In genomic region chr16:50260206-50261159, GRCh38 we compare ENCODE assay signal across 20 cellular contexts. TPM values are rescaled to one million over a fixed set of nuclear protein-coding genes. Genes with fewer than 3 reads are reported as not detected.
DNase-seq lines count a peak whose midpoint lies in the region; ATAC-seq, FAIRE-seq and TF ChIP-seq lines count a peak whose summit lies in the region.
"Had no signal": no experiment of that assay in that cellular context is flagged by ENCODE, and none has a peak within 500 bp of the region (broad histone marks: within the 10 kb centered on the region; RNA-seq: fewer than 3 reads in every experiment).

No MANE protein-coding gene starts in this region.

- H3K36me3 Mint-ChIP-seq in nephron (ENCODE audit: low read depth), result no peaks in the 10 kb centered on the region
- H3K36me3 Mint-ChIP-seq in stimulated activated effector memory CD8-positive, alpha-beta T cell treated with anti-CD3 and anti-CD28 coated beads, Interleukin-12 subunit alpha, Interleukin-12 subunit beta, amount 100 ng/mL, for 72 hours, result peaks cover 6% of the 10 kb centered on the region

- no peak overlapping the region for H2AFZ ChIP-seq in H1 (ENCODE audit: low read length)

- no peak overlapping the region for H3K4ac ChIP-seq in H1 (replicated peaks; ENCODE audit: insufficient read length, low read depth, low read length)

- H2AK5ac ChIP-seq in H1 (ENCODE audit: low read depth, low read length), result no peak overlapping the region

- no peak for FAIRE-seq in H1 (lab: Jason Lieb, UNC)

- TF ChIP-seq POLR2A in H1 (IDR thresholded peaks at IDR 0.05; ENCODE audit: control extremely low read depth in 1 of 2, low read depth in 2 of 2, low read length in 2 of 2), result no peak

- WGBS in H1 (ENCODE audit: extremely low coverage in 1 of 2, insufficient coverage in 1 of 2, insufficient read length in 1 of 2, insufficient replicate concordance in 2 of 2, low coverage in 1 of 2, low lambda C conversion rate in 2 of 2, missing lambda C conversion rate in 1 of 2), 2 experiments, result 90% methylated on average over 9 of the region's 9 CpGs; no CpG with 5 or more reads in 1 of the 2 experiments

- H3K9me3 Mint-ChIP-seq in nephron, result no peaks in the 10 kb centered on the region
- H3K9me3 Mint-ChIP-seq in stimulated activated effector memory CD8-positive, alpha-beta T cell treated with anti-CD3 and anti-CD28 coated beads, Interleukin-12 subunit alpha, Interleukin-12 subunit beta, amount 100 ng/mL, for 72 hours, result no peaks in the 10 kb centered on the region
- H3K9me3 Mint-ChIP-seq: activated naive CD4-positive, alpha-beta T cell treated with anti-CD3 and anti-CD28 coated beads, Interleukin-2, amount 50 U/mL, for 72 hours; CD4-positive, alpha-beta memory T cell had no signal

- H2BK120ac ChIP-seq in H1 (replicated peaks; ENCODE audit: low read depth, low read length), result no peak overlapping the region

- H3K27ac Mint-ChIP-seq in nephron, result peak overlapping the region; percentile 53 to 68 (median 56)
- H3K27ac Mint-ChIP-seq in stimulated activated effector memory CD8-positive, alpha-beta T cell treated with anti-CD3 and anti-CD28 coated beads, Interleukin-12 subunit alpha, Interleukin-12 subunit beta, amount 100 ng/mL, for 72 hours, result peak overlapping the region; percentile 82

- H2BK20ac ChIP-seq in H1 (ENCODE audit: low read length), result no peak overlapping the region

- H3K23ac ChIP-seq in H1 (ENCODE audit: insufficient read length), result no peak overlapping the region

- H3K27me3 ChIP-seq in SJCRH30, result no peaks in the 10 kb centered on the region
- H3K27me3 ChIP-seq in H1 (replicated peaks in 1 of 4; ENCODE audit: control insufficient read depth in 3 of 4, extremely low read depth in 1 of 4, insufficient read depth in 3 of 4, low read length in 3 of 4), result no peaks in the 10 kb centered on the region
- H3K27me3 ChIP-seq: thyroid gland had no signal

- no peak overlapping the region for H2BK12ac ChIP-seq in H1 (ENCODE audit: low read depth, low read length)

- H3K79me1 ChIP-seq in H1 (ENCODE audit: low read depth, low read length), result no peaks in the 10 kb centered on the region; the same call in 1 of the 2 replicates

- H3K27me3 Mint-ChIP-seq in nephron (ENCODE audit: low read depth), result peaks cover 12% of the 10 kb centered on the region
- H3K27me3 Mint-ChIP-seq: CD4-positive, alpha-beta memory T cell had no signal

- H4K5ac ChIP-seq in H1 (ENCODE audit: insufficient read length, low read depth, low read length), result no peak overlapping the region

- no peaks in the 10 kb centered on the region for H3K79me2 ChIP-seq in H1 (ENCODE audit: control insufficient read depth in 1 of 2, insufficient read depth in 2 of 2, low read length in 2 of 2)

- H3K18ac ChIP-seq in H1 (ENCODE audit: extremely low read depth, low read length), result no peak overlapping the region

- H3K4me1 ChIP-seq in SJCRH30 (peaks cover 31% of the 10 kb centered on the region), H1 (replicated peaks in 1 of 4; ENCODE audit: control insufficient read depth in 3 of 4, insufficient read depth in 4 of 4, low read length in 3 of 4) (peaks cover 0 to 4% (median 1%) of the 10 kb centered on the region in 4 experiments; a peak in 2 of 7 replicates)

- no peak overlapping the region for H3K9ac ChIP-seq in H1 (replicated peaks in 1 of 4; ENCODE audit: extremely low read depth in 1 of 4, low read depth in 3 of 4, low read length in 3 of 4)

- no peak overlapping the region for H3K56ac ChIP-seq in H1 (replicated peaks; ENCODE audit: insufficient read length, low read depth, low read length)

- no peak for TF ChIP-seq CTCF in H1 (IDR thresholded peaks at IDR 0.05; ENCODE audit: control extremely low read depth in 1 of 3, insufficient read depth in 1 of 3, low read depth in 1 of 3, low read length in 3 of 3)
- TF ChIP-seq CTCF in nephron (IDR thresholded peaks at IDR 0.05; ENCODE audit: unreplicated experiment in 3 of 3), result no peak

- H3K9me3 ChIP-seq in SJCRH30 (replicated peaks), result no peaks in the 10 kb centered on the region
- H3K9me3 ChIP-seq in H1 (ENCODE audit: insufficient read depth in 2 of 2, low read depth in 1 of 2, low read length in 1 of 2), result no peaks in the 10 kb centered on the region
- H3K9me3 ChIP-seq: HAP-1, thyroid gland had no signal

- no peak overlapping the region for H3K4me2 ChIP-seq in H1 (ENCODE audit: insufficient read depth in 1 of 2, low read depth in 2 of 2, low read length in 2 of 2)

- H3K4me3 ChIP-seq in SJCRH30 (peak overlapping the region; percentile 17), H1 (ENCODE audit: extremely low read depth in 1 of 4, insufficient read depth in 2 of 4, low read depth in 3 of 4, low read length in 4 of 4) (no peak overlapping the region)
- H3K4me3 ChIP-seq: HAP-1, thyroid gland had no signal

- DNase-seq in SJCRH30 (no peak), H1 (ENCODE audit: low read depth in 1 of 2, low spot score in 2 of 2) (no peak), T-helper 1 cell (no peak), cerebellum (ENCODE audit: low spot score) (no peak), T1000 (lab: John Stamatoyannopoulos, UW) (no peak)
- DNase-seq in stimulated activated effector memory CD8-positive, alpha-beta T cell treated with anti-CD3 and anti-CD28 coated beads, Interleukin-12 subunit alpha, Interleukin-12 subunit beta, amount 100 ng/mL, for 72 hours (ENCODE audit: low spot score in 2 of 2), result no peak
- DNase-seq: activated CD8-positive, alpha-beta memory T cell treated with anti-CD3 and anti-CD28 coated beads for 24 hours; activated T-cell treated with anti-CD3 and anti-CD28 coated beads, Interleukin-2, amount 50 U/mL, for 48 hours; CD4-positive, alpha-beta memory T cell; DMS53; GDM1; KBM-7; MM.1S; NCI-H1436 treated with DMSO at 0.1 percent for 48 hours; thyroid gland had no signal

- no peak for TF ChIP-seq EP300 in H1 (IDR thresholded peaks at IDR 0.05; ENCODE audit: borderline replicate concordance in 1 of 2, low read depth in 2 of 2, low read length in 2 of 2)

- CTCF ChIA-PET in H1 (lab: Charles Lee; ENCODE audit: partially characterized antibody), result interaction anchor here (0.8 to 1.9 kb wide), 6 partner anchors 8 to 66 kb away, joined by 3 to 6 read pairs (median 4); no protein-coding TSS in a partner anchor

- H3K27ac ChIP-seq in SJCRH30 (peak overlapping the region; percentile 91), H1 (ENCODE audit: low read depth, low read length) (no peak overlapping the region)
- H3K27ac ChIP-seq: thyroid gland had no signal

- H3K23me2 ChIP-seq in H1 (ENCODE audit: low read depth, low read length), result no peaks in the 10 kb centered on the region

- H2BK5ac ChIP-seq in H1 (ENCODE audit: low read depth, low read length), result no peak overlapping the region

- H4K91ac ChIP-seq in H1 (replicated peaks; ENCODE audit: insufficient read length, low read length), result no peak overlapping the region

- ATAC-seq in stimulated activated effector memory CD8-positive, alpha-beta T cell treated with anti-CD3 and anti-CD28 coated beads, Interleukin-12 subunit alpha, Interleukin-12 subunit beta, amount 100 ng/mL, for 72 hours, result no peak
- ATAC-seq in HG03039 (IDR thresholded peaks at IDR 0.05; ENCODE audit: unreplicated experiment), result no peak
- ATAC-seq: activated CD4-positive, CD25-positive, alpha-beta regulatory T cell treated with anti-CD3 and anti-CD28 coated beads, Interleukin-2, amount 50 U/mL, for 24 hours; activated naive CD4-positive, alpha-beta T cell treated with anti-CD3 and anti-CD28 coated beads, Interleukin-2, amount 50 U/mL, for 72 hours had no signal

- no peaks in the 10 kb centered on the region for H4K20me1 ChIP-seq in H1 (replicated peaks in 1 of 2; ENCODE audit: control insufficient read depth in 1 of 2, insufficient read depth in 2 of 2, low read length in 2 of 2)

- no peak overlapping the region for H3K14ac ChIP-seq in H1 (ENCODE audit: insufficient read length)

- H3K4me3 Mint-ChIP-seq in nephron, result no peak overlapping the region
- H3K4me3 Mint-ChIP-seq in stimulated activated effector memory CD8-positive, alpha-beta T cell treated with anti-CD3 and anti-CD28 coated beads, Interleukin-12 subunit alpha, Interleukin-12 subunit beta, amount 100 ng/mL, for 72 hours, result no peak overlapping the region

- H4K8ac ChIP-seq in H1 (ENCODE audit: extremely low read depth, insufficient read depth, low read length), result peak overlapping the region; percentile 29

- H2BK15ac ChIP-seq in H1 (ENCODE audit: low read length), result no peak overlapping the region

- H3K36me3 ChIP-seq in SJCRH30, result no peaks in the 10 kb centered on the region
- no peaks in the 10 kb centered on the region for H3K36me3 ChIP-seq in H1 (ENCODE audit: control insufficient read depth in 2 of 4, insufficient read depth in 4 of 4, low read length in 3 of 4)
- H3K36me3 ChIP-seq: thyroid gland had no signal

- POLR2A ChIA-PET in H1 (lab: Charles Lee; ENCODE audit: partially characterized antibody), result no interaction called here

- TF ChIP-seq RAD21 in H1 (IDR thresholded peaks at IDR 0.05 in 1 of 2, conservative IDR thresholded peaks at IDR 0.05 in 1 of 2; ENCODE audit: low read depth in 2 of 2, low read length in 2 of 2), result no peak

- H3K4me1 Mint-ChIP-seq in nephron, result peaks cover 27% of the 10 kb centered on the region
- peaks cover 59% of the 10 kb centered on the region for H3K4me1 Mint-ChIP-seq in stimulated activated effector memory CD8-positive, alpha-beta T cell treated with anti-CD3 and anti-CD28 coated beads, Interleukin-12 subunit alpha, Interleukin-12 subunit beta, amount 100 ng/mL, for 72 hours

TF ChIP-seq in H1, 55 proteins besides CTCF, POLR2A, EP300 and RAD21 (continues in another document):
- TF ChIP-seq MAFK (IDR thresholded peaks at IDR 0.05; ENCODE audit: low read depth, low read length), result no peak
- TF ChIP-seq YY1 (IDR thresholded peaks at IDR 0.05; ENCODE audit: low read depth, low read length), result no peak
- TF ChIP-seq SUZ12 (IDR thresholded peaks at IDR 0.05; ENCODE audit: low read length), result no peak
- TF ChIP-seq NANOG (IDR thresholded peaks at IDR 0.05; ENCODE audit: insufficient read depth, low read depth, low read length, poor library complexity, severe bottlenecking), result no peak
- no peak for TF ChIP-seq ASH2L (IDR thresholded peaks at IDR 0.05; ENCODE audit: low read length)
- no peak for TF ChIP-seq KDM4A (IDR thresholded peaks at IDR 0.05; ENCODE audit: low read depth, low read length, severe bottlenecking)
- TF ChIP-seq KDM5A (IDR thresholded peaks at IDR 0.05; ENCODE audit: low read length), result no peak
- no peak for TF ChIP-seq PHF8 (conservative IDR thresholded peaks at IDR 0.05; ENCODE audit: low read depth, low read length)

RNA-seq across cellular contexts. Expression of gene ADCY7, which starts 5.9 kb away (rescaled TPM):
- 26.2 and 27.1 TPM in 2 replicates for total RNA-seq in SJCRH30 (2014; rRNA removed; shearing (Covaris generic))
- total RNA-seq in H1 (2021; fragmentation: NEBNext Ultra II Directional; extraction: Animal tissue kit (Norgen Biotek cat#: 25700)), result 4.7 and 5.1 TPM in 2 replicates
- polyA plus RNA-seq in H1 (2011; rRNA removed), result 2.4 and 5.5 TPM in 2 replicates
- polyA plus RNA-seq in H1 (2011; cell fraction: cytosol; rRNA removed), result 4.9 TPM
- 13.5 TPM for polyA plus RNA-seq in H1 (2011; cell fraction: nucleus; rRNA removed)
- polyA plus RNA-seq in H1 (2012, experiment 1 of 2), result 2.0 to 4.3 TPM (median 2.9 TPM) in 4 replicates
- 0.45 TPM for polyA plus RNA-seq in H1 (2012, experiment 2 of 2)
- 1.8 TPM for polyA plus RNA-seq in H1 (2013, experiment 1 of 2)
- 1.7 TPM for polyA plus RNA-seq in H1 (2013, experiment 2 of 2)
- polyA minus RNA-seq in H1 (2011; rRNA and poly(A)+ RNA removed), result 6.9 and 7.2 TPM in 2 replicates
- polyA minus RNA-seq in H1 (2011; cell fraction: cytosol; rRNA and poly(A)+ RNA removed), result 7.3 TPM
- polyA minus RNA-seq in H1 (2011; cell fraction: nucleus; rRNA and poly(A)+ RNA removed), result 6.4 TPM
- total RNA-seq in cerebellum, result 6.4 TPM
